1 cellular context compared by ENCODE assay signal in genomic region chr12:41190360-41190759, GRCh38.
TF ChIP-seq lines count a peak whose summit lies in the region.

No MANE protein-coding gene starts in this region.

TF ChIP-seq in A549, 52 proteins besides CTCF, POLR2A, EP300 and RAD21 (continued from another document):
- no peak for TF ChIP-seq SREBF2 (IDR thresholded peaks at IDR 0.05)
